In genomic region chr19:46350758-46351159, GRCh38 we compare ENCODE assay signal across 8 cellular contexts. TPM values are rescaled to one million over a fixed set of nuclear protein-coding genes. Genes with fewer than 3 reads are reported as not detected.
A peak's percentile ranks its signal among the peaks of the same experiment; 100 is the strongest.
DNase-seq lines count a peak whose midpoint lies in the region; ATAC-seq and TF ChIP-seq lines count a peak whose summit lies in the region.

No MANE protein-coding gene starts in this region.

- intact Hi-C loops in Caco-2 (cut with micrococcal nuclease; ENCODE audit: unreplicated experiment) = no loop called here

- no TSS peak for BruUV-seq in Caco-2 (replicated peaks; lab: Mats Ljungman, UMichigan)

- CTCF ChIA-PET in Caco-2 (lab: Charles Lee) = no interaction called here

- H3K27ac ChIP-seq in mucosa of rectum (ENCODE audit: low read depth in 2 of 2, low read length in 2 of 2) (peak overlapping the region; percentile 48 to 68), foreskin keratinocyte (no peak overlapping the region)

- peak overlapping the region; percentile 21 to 65 for H3K9ac ChIP-seq in mucosa of rectum (ENCODE audit: low read depth in 1 of 2, low read length in 2 of 2)

- peaks cover 7% of the 10 kb centered on the region for H3K36me3 Mint-ChIP-seq in activated naive CD8-positive, alpha-beta T cell
- peaks cover 37% of the 10 kb centered on the region for H3K36me3 Mint-ChIP-seq in Caco-2 (ENCODE audit: insufficient read depth, unreplicated experiment)

- TF ChIP-seq CTCF in foreskin keratinocyte (conservative IDR thresholded peaks at IDR 0.05) (no peak), Caco-2 (IDR thresholded peaks at IDR 0.05; ENCODE audit: insufficient read depth in 1 of 2, low read depth in 1 of 2, low read length in 1 of 2, severe bottlenecking in 1 of 2, unreplicated experiment in 1 of 2) (no peak)

- no peaks in the 10 kb centered on the region for H3K9me3 Mint-ChIP-seq in activated naive CD8-positive, alpha-beta T cell (ENCODE audit: low read depth)
- H3K9me3 Mint-ChIP-seq in Caco-2 (ENCODE audit: unreplicated experiment) = no peaks in the 10 kb centered on the region

- H3K4me1 Mint-ChIP-seq in activated naive CD8-positive, alpha-beta T cell (ENCODE audit: low read depth) = peaks cover 55% of the 10 kb centered on the region
- peaks cover 28% of the 10 kb centered on the region for H3K4me1 Mint-ChIP-seq in Caco-2 (ENCODE audit: low read depth, unreplicated experiment)

- POLR2A ChIA-PET in Caco-2 (lab: Charles Lee) = no interaction called here

- peak; percentile 34 to 37 for DNase-seq in AML-193 (lab: John Stamatoyannopoulos, UW)
- DNase-seq in KG1 (lab: John Stamatoyannopoulos, UW) = peak; percentile 42
- DNase-seq in mesenteric fat pad (ENCODE audit: low spot score) = no peak
- DNase-seq in foreskin keratinocyte = no peak
- no peak for DNase-seq in Caco-2

- no peak for ATAC-seq in GM18519 (IDR thresholded peaks at IDR 0.05; ENCODE audit: low FRiP score, unreplicated experiment)
- ATAC-seq in foreskin keratinocyte = no peak

- H3K4me1 ChIP-seq in mucosa of rectum (ENCODE audit: control insufficient read depth in 2 of 2, insufficient read depth in 2 of 2, low read length in 2 of 2) (peaks cover 38 to 45% of the 10 kb centered on the region in 2 donors), foreskin keratinocyte (peaks cover 20% of the 10 kb centered on the region), Caco-2 (peaks cover 16% of the 10 kb centered on the region)

- H3K4me3 Mint-ChIP-seq in activated naive CD8-positive, alpha-beta T cell = peak overlapping the region; percentile 97
- no peak overlapping the region for H3K4me3 Mint-ChIP-seq in Caco-2 (ENCODE audit: unreplicated experiment)

- H3K27me3 Mint-ChIP-seq in activated naive CD8-positive, alpha-beta T cell = no peaks in the 10 kb centered on the region
- no peaks in the 10 kb centered on the region for H3K27me3 Mint-ChIP-seq in Caco-2 (ENCODE audit: insufficient read depth, unreplicated experiment)

- peak overlapping the region; percentile 95 for H3K27ac Mint-ChIP-seq in activated naive CD8-positive, alpha-beta T cell
- H3K27ac Mint-ChIP-seq in Caco-2 (ENCODE audit: unreplicated experiment) = no peak overlapping the region

- H3K27me3 ChIP-seq in mucosa of rectum (ENCODE audit: control insufficient read depth in 2 of 2, insufficient read depth in 2 of 2, low read length in 2 of 2) = no peaks in the 10 kb centered on the region
- H3K27me3 ChIP-seq in foreskin keratinocyte = no peaks in the 10 kb centered on the region
- H3K27me3 ChIP-seq in Caco-2 (replicated peaks; ENCODE audit: control insufficient read depth, insufficient read depth, low read length) = no peaks in the 10 kb centered on the region

- H3K4me3 ChIP-seq in mucosa of rectum (ENCODE audit: low read length in 2 of 2) (peak overlapping the region in 1 of 2 donors; percentile 44), Caco-2 (ENCODE audit: low read depth, low read length) (no peak overlapping the region)

- H3K9me3 ChIP-seq in mucosa of rectum (ENCODE audit: control insufficient read depth in 2 of 2, low read length in 2 of 2) = no peaks in the 10 kb centered on the region
- no peaks in the 10 kb centered on the region for H3K9me3 ChIP-seq in Caco-2

- H3K36me3 ChIP-seq in mucosa of rectum (ENCODE audit: control insufficient read depth in 2 of 2, insufficient read depth in 2 of 2, low read length in 2 of 2) (peaks cover 19 to 20% of the 10 kb centered on the region in 2 donors), Caco-2 (ENCODE audit: control insufficient read depth, insufficient read depth, low read length) (peaks cover 11% of the 10 kb centered on the region)

RNA-seq across cellular contexts. Expression of gene PPP5C, which starts 3.9 kb away (rescaled TPM):
- total RNA-seq in mesenteric fat pad = 44.3 TPM
- 62.5 and 75.3 TPM in 2 replicates for total RNA-seq in foreskin keratinocyte
- 73.8 and 80.6 TPM in 2 replicates for polyA plus RNA-seq in foreskin keratinocyte
- 120 and 130 TPM in 2 replicates for total RNA-seq in Caco-2 (2022)

RNA-seq across cellular contexts. Expression of gene HIF3A, which starts 53.9 kb away (rescaled TPM):
- total RNA-seq in mesenteric fat pad = 27.4 TPM
- total RNA-seq in foreskin keratinocyte = 0.17 TPM in 1 of 2 replicates, not detected in the other
- polyA plus RNA-seq in foreskin keratinocyte = 0.07 TPM in 2 replicates
- total RNA-seq in Caco-2 (2022) = 5.2 and 5.4 TPM in 2 replicates

Comparison
In these comparisons a context has a peak if more than half of its experiments do, and no peak if none do; other contexts are left out.
1. DNase-seq: peak in AML-193 (2 of 2) and KG1 (single experiment); none in mesenteric fat pad (single experiment), foreskin keratinocyte (0 of 2) and Caco-2 (0 of 2).